ENCODE assay signal across 18 cellular contexts in genomic region chr3:50633233-50633795, GRCh38. TPM values are rescaled to one million over a fixed set of nuclear protein-coding genes. Genes with fewer than 3 reads are reported as not detected.
DNase-seq lines count a peak whose midpoint lies in the region; ATAC-seq and TF ChIP-seq lines count a peak whose summit lies in the region.
"Had no signal": no experiment of that assay in that cellular context is flagged by ENCODE, and none has a peak within 500 bp of the region (broad histone marks: within the 10 kb centered on the region; RNA-seq: fewer than 3 reads in every experiment).

No MANE protein-coding gene starts in this region.

- CTCF ChIA-PET in activated CD4-positive, alpha-beta memory T cell treated with anti-CD3 and anti-CD28 coated beads, Interleukin-2, amount 10 ng/mL, durations not matched to agents 7 days and 5 days (lab: Charles Lee): interaction anchor here (0.9 kb wide), 1 partner anchor 19 kb away, joined by 5 read pairs; no protein-coding TSS in a partner anchor

- H3K4me2 ChIP-seq in DND-41 (ENCODE audit: insufficient read depth, low read length): no peak overlapping the region; the same call in 1 of the 2 replicates
- H3K4me2 ChIP-seq: A549 had no signal

- WGBS in sigmoid colon, 2 donors: 64 to 72% methylated on average over 5 of the region's 5 CpGs

- H3K79me2 ChIP-seq in DND-41 (ENCODE audit: insufficient read depth, low read length): peaks cover 99% of the 10 kb centered on the region

- H2AFZ ChIP-seq in DND-41 (ENCODE audit: low read depth, low read length): no peak overlapping the region

- H3K4me3 ChIP-seq in DND-41 (ENCODE audit: low read depth in 1 of 2, low read length in 2 of 2): no peak overlapping the region
- no peak overlapping the region for H3K4me3 ChIP-seq in sigmoid colon
- H3K4me3 ChIP-seq: A549, esophagus squamous epithelium, uterus had no signal

- H3K9me3 ChIP-seq in DND-41 (ENCODE audit: insufficient read depth, low read length, severe bottlenecking): no peaks in the 10 kb centered on the region
- no peaks in the 10 kb centered on the region for H3K9me3 ChIP-seq in sigmoid colon
- H3K9me3 ChIP-seq: A549, esophagus squamous epithelium, uterus had no signal

- ATAC-seq in DND-41 (ENCODE audit: insufficient read depth, low read depth): no peak
- ATAC-seq in naive thymus-derived CD8-positive, alpha-beta T cell: no peak
- no peak for ATAC-seq in GM18517 (IDR thresholded peaks at IDR 0.05; ENCODE audit: unreplicated experiment)
- ATAC-seq: A549 had no signal

- H3K36me3 ChIP-seq in DND-41 (ENCODE audit: insufficient read depth, low read length): peaks cover 85% of the 10 kb centered on the region
- H3K36me3 ChIP-seq in sigmoid colon: no peaks in the 10 kb centered on the region
- H3K36me3 ChIP-seq: uterus had no signal

- TF ChIP-seq EP300 in sigmoid colon (IDR thresholded peaks at IDR 0.05): no peak

- no peak for TF ChIP-seq POLR2A in sigmoid colon (IDR thresholded peaks at IDR 0.05)

- H3K4me3 Mint-ChIP-seq in T-helper 2 cell treated with Interferon-gamma antibody and Interleukin-4, amounts not matched to agents 5 μg/mL and 100 μg/mL, for 36 hours: peak overlapping the region; percentile 22
- H3K4me3 Mint-ChIP-seq in activated CD4-positive, alpha-beta memory T cell treated with anti-CD3 and anti-CD28 coated beads, Interleukin-2, amount 10 ng/mL, durations not matched to agents 7 days and 5 days: no peak overlapping the region
- H3K4me3 Mint-ChIP-seq in naive thymus-derived CD8-positive, alpha-beta T cell: peak overlapping the region in 4 of 10 donors; percentile 4 to 75 (median 30)
- H3K4me3 Mint-ChIP-seq: brain, IgD-negative memory B cell had no signal

- H3K27ac ChIP-seq in DND-41 (ENCODE audit: low read length): peak overlapping the region; percentile 58
- H3K27ac ChIP-seq in sigmoid colon: no peak overlapping the region
- H3K27ac ChIP-seq: A549, esophagus squamous epithelium, uterus had no signal

- H3K4me1 Mint-ChIP-seq in T-helper 2 cell treated with Interferon-gamma antibody and Interleukin-4, amounts not matched to agents 5 μg/mL and 100 μg/mL, for 36 hours (ENCODE audit: low read depth): peaks cover 75% of the 10 kb centered on the region
- H3K4me1 Mint-ChIP-seq in activated CD4-positive, alpha-beta memory T cell treated with anti-CD3 and anti-CD28 coated beads, Interleukin-2, amount 10 ng/mL, durations not matched to agents 7 days and 5 days: peaks cover 90% of the 10 kb centered on the region
- peaks cover 57 to 92% (median 89%) of the 10 kb centered on the region in 4 donors for H3K4me1 Mint-ChIP-seq in naive thymus-derived CD8-positive, alpha-beta T cell

- H3K27me3 ChIP-seq in DND-41 (ENCODE audit: insufficient read depth, low read length, poor library complexity) (no peaks in the 10 kb centered on the region), sigmoid colon (no peaks in the 10 kb centered on the region)
- H3K27me3 ChIP-seq: esophagus squamous epithelium, uterus had no signal

- no peak for TF ChIP-seq CTCF in DND-41 (IDR thresholded peaks at IDR 0.05; ENCODE audit: borderline replicate concordance, extremely low read depth, low read length, poor library complexity, severe bottlenecking)
- TF ChIP-seq CTCF in sigmoid colon (IDR thresholded peaks at IDR 0.05): no peak

- no peak for DNase-seq in T-helper 2 cell treated with Interferon-gamma antibody and Interleukin-4, amounts not matched to agents 5 μg/mL and 100 μg/mL, for 36 hours (ENCODE audit: low spot score)
- DNase-seq in T-helper 2 cell (no peak), DND-41 (no peak), sigmoid colon (no peak), superior temporal gyrus (ENCODE audit: extremely low spot score) (no peak)
- DNase-seq in activated CD4-positive, alpha-beta memory T cell treated with anti-CD3 and anti-CD28 coated beads, Interleukin-2, amount 10 ng/mL, durations not matched to agents 7 days and 5 days: no peak
- DNase-seq in naive thymus-derived CD8-positive, alpha-beta T cell: no peak
- DNase-seq: esophagus squamous epithelium, glutamatergic neuron, naive B cell, NCI-H1105 treated with DMSO at 0.1 percent for 48 hours, NCI-H2171, uterus had no signal

- POLR2A ChIA-PET in activated CD4-positive, alpha-beta memory T cell treated with anti-CD3 and anti-CD28 coated beads, Interleukin-2, amount 10 ng/mL, durations not matched to agents 7 days and 5 days (lab: Charles Lee): interaction anchor here (1.2 to 10.0 kb wide), 6 partner anchors 9 to 24 kb away, joined by 3 to 70 read pairs (median 9); partner anchors contain the start of genes CISH and MAPKAPK3
- POLR2A ChIA-PET in naive thymus-derived CD8-positive, alpha-beta T cell (lab: Charles Lee): interaction anchor here (1.2 kb wide), 1 partner anchor 16 kb away, joined by 4 read pairs; the partner anchor contains the start of gene MAPKAPK3

- intact Hi-C loops in sigmoid colon (cut with DNase I): no loop called here

- peaks cover 90% of the 10 kb centered on the region for H4K20me1 ChIP-seq in DND-41 (ENCODE audit: insufficient read depth, low read length)

- H3K4me1 ChIP-seq in DND-41 (ENCODE audit: insufficient read depth, low read length) (peaks cover 65% of the 10 kb centered on the region), sigmoid colon (no peaks in the 10 kb centered on the region)
- H3K4me1 ChIP-seq: A549, uterus had no signal

- H3K36me3 Mint-ChIP-seq in T-helper 2 cell treated with Interferon-gamma antibody and Interleukin-4, amounts not matched to agents 5 μg/mL and 100 μg/mL, for 36 hours (ENCODE audit: low read depth): peaks cover 54% of the 10 kb centered on the region
- H3K36me3 Mint-ChIP-seq in activated CD4-positive, alpha-beta memory T cell treated with anti-CD3 and anti-CD28 coated beads, Interleukin-2, amount 10 ng/mL, durations not matched to agents 7 days and 5 days (ENCODE audit: low read depth): peaks cover 50% of the 10 kb centered on the region
- peaks cover 0 to 22% (median 0%) of the 10 kb centered on the region in 3 donors for H3K36me3 Mint-ChIP-seq in naive thymus-derived CD8-positive, alpha-beta T cell
- H3K36me3 Mint-ChIP-seq: brain had no signal

- no peaks in the 10 kb centered on the region for H3K9me3 Mint-ChIP-seq in T-helper 2 cell treated with Interferon-gamma antibody and Interleukin-4, amounts not matched to agents 5 μg/mL and 100 μg/mL, for 36 hours
- no peaks in the 10 kb centered on the region for H3K9me3 Mint-ChIP-seq in activated CD4-positive, alpha-beta memory T cell treated with anti-CD3 and anti-CD28 coated beads, Interleukin-2, amount 10 ng/mL, durations not matched to agents 7 days and 5 days
- H3K9me3 Mint-ChIP-seq in naive thymus-derived CD8-positive, alpha-beta T cell: no peaks in the 10 kb centered on the region
- H3K9me3 Mint-ChIP-seq: IgD-negative memory B cell, naive B cell had no signal

- peak overlapping the region; percentile 85 for H3K27ac Mint-ChIP-seq in T-helper 2 cell treated with Interferon-gamma antibody and Interleukin-4, amounts not matched to agents 5 μg/mL and 100 μg/mL, for 36 hours
- peak overlapping the region; percentile 75 for H3K27ac Mint-ChIP-seq in activated CD4-positive, alpha-beta memory T cell treated with anti-CD3 and anti-CD28 coated beads, Interleukin-2, amount 10 ng/mL, durations not matched to agents 7 days and 5 days
- H3K27ac Mint-ChIP-seq in naive thymus-derived CD8-positive, alpha-beta T cell: peak overlapping the region in 8 of 10 donors; percentile 54 to 86 (median 76)

- no peaks in the 10 kb centered on the region for H3K27me3 Mint-ChIP-seq in T-helper 2 cell treated with Interferon-gamma antibody and Interleukin-4, amounts not matched to agents 5 μg/mL and 100 μg/mL, for 36 hours (ENCODE audit: low read depth)
- no peaks in the 10 kb centered on the region for H3K27me3 Mint-ChIP-seq in activated CD4-positive, alpha-beta memory T cell treated with anti-CD3 and anti-CD28 coated beads, Interleukin-2, amount 10 ng/mL, durations not matched to agents 7 days and 5 days
- H3K27me3 Mint-ChIP-seq in naive thymus-derived CD8-positive, alpha-beta T cell: no peaks in the 10 kb centered on the region
- H3K27me3 Mint-ChIP-seq: brain, IgD-negative memory B cell, naive B cell had no signal

- H3K9ac ChIP-seq in DND-41 (ENCODE audit: low read depth, low read length): no peak overlapping the region; the same call in 1 of the 2 replicates

RNA-seq across cellular contexts. Expression of gene MAPKAPK3, which starts 16.4 kb away (rescaled TPM):
- 100 to 1,000 TPM; 146 to 157 TPM for total RNA-seq in activated CD4-positive, alpha-beta memory T cell treated with anti-CD3 and anti-CD28 coated beads, Interleukin-2, amount 10 ng/mL, durations not matched to agents 7 days and 5 days
- 10 to 100 TPM; 27.5 TPM for total RNA-seq in naive thymus-derived CD8-positive, alpha-beta T cell
- polyA plus RNA-seq in naive thymus-derived CD8-positive, alpha-beta T cell: 10 to 100 TPM; 42.4 to 48.2 (median 48.1) TPM
- total RNA-seq in sigmoid colon: 10 to 100 TPM; 15.2 to 22.2 (median 19.1) TPM
- 10 to 100 TPM; 19.8 to 32.8 (median 30.3) TPM for polyA plus RNA-seq in sigmoid colon

RNA-seq across cellular contexts. Expression of gene CISH, which starts 21.7 kb away (rescaled TPM):
- 100 to 1,000 TPM; 328 to 335 TPM for total RNA-seq in activated CD4-positive, alpha-beta memory T cell treated with anti-CD3 and anti-CD28 coated beads, Interleukin-2, amount 10 ng/mL, durations not matched to agents 7 days and 5 days
- total RNA-seq in naive thymus-derived CD8-positive, alpha-beta T cell: 1 to 10 TPM; 8.1 to 8.8 TPM
- 100 to 1,000 TPM in 2 of 3 donors, 10 to 100 TPM in 1; 16.3 to 135 (median 100) TPM for polyA plus RNA-seq in naive thymus-derived CD8-positive, alpha-beta T cell
- 10 to 100 TPM in 1 of 4 donors, 1 to 10 TPM in 3; 2.1 to 17.0 (median 5.3) TPM for total RNA-seq in sigmoid colon
- 10 to 100 TPM in 2 of 3 donors, 1 to 10 TPM in 1; 8.1 to 13.2 (median 11.8) TPM for polyA plus RNA-seq in sigmoid colon

RNA-seq across cellular contexts. Expression of gene DOCK3, which starts 41.4 kb away (rescaled TPM):
- total RNA-seq in activated CD4-positive, alpha-beta memory T cell treated with anti-CD3 and anti-CD28 coated beads, Interleukin-2, amount 10 ng/mL, durations not matched to agents 7 days and 5 days: 1 to 10 TPM; 1.6 to 1.7 TPM
- total RNA-seq in naive thymus-derived CD8-positive, alpha-beta T cell: 1 to 10 TPM; 1.5 to 1.9 TPM
- under 1 TPM; 0.14 to 0.63 (median 0.22) TPM for polyA plus RNA-seq in naive thymus-derived CD8-positive, alpha-beta T cell
- 1 to 10 TPM; 1.8 to 4.4 (median 3.6) TPM for total RNA-seq in sigmoid colon
- polyA plus RNA-seq in sigmoid colon: under 1 TPM in 1 of 3 donors, not detected in 2; 0.25 TPM
- total RNA-seq: lung microvascular endothelial cell had no signal
- polyA plus RNA-seq: IgD-negative memory B cell had no signal

Comparison
In these comparisons a context has a peak if more than half of its experiments do, and no peak if none do; other contexts are left out.
1. RNA of gene MAPKAPK3, which starts 16.4 kb away (total RNA-seq): 146 to 157 TPM in activated CD4-positive, alpha-beta memory T cell treated with anti-CD3 and anti-CD28 coated beads, Interleukin-2, amount 10 ng/mL, durations not matched to agents 7 days and 5 days; 27.5 TPM in naive thymus-derived CD8-positive, alpha-beta T cell and 15.2 to 22.2 TPM in sigmoid colon; every median in the first group is over 4 times any median in the second.
2. RNA of gene CISH, which starts 21.7 kb away (total RNA-seq): 328 to 335 TPM in activated CD4-positive, alpha-beta memory T cell treated with anti-CD3 and anti-CD28 coated beads, Interleukin-2, amount 10 ng/mL, durations not matched to agents 7 days and 5 days; 8.1 to 8.8 TPM in naive thymus-derived CD8-positive, alpha-beta T cell and 2.1 to 17.0 TPM in sigmoid colon; every median in the first group is over 10 times any median in the second.
3. Peak in every context shown above with its lines, with median percentiles within 50 percentile points of each other: H3K27ac Mint-ChIP-seq.